ENCODE assay signal across 16 cellular contexts in genomic region chr20:46544576-46544975, GRCh38. TPM values are rescaled to one million over a fixed set of nuclear protein-coding genes. Genes with fewer than 3 reads are reported as not detected.
DNase-seq lines count a peak whose midpoint lies in the region; ATAC-seq and TF ChIP-seq lines count a peak whose summit lies in the region.
"Had no signal": no experiment of that assay in that cellular context is flagged by ENCODE, and none has a peak within 500 bp of the region (broad histone marks: within the 10 kb centered on the region; RNA-seq: fewer than 3 reads in every experiment).

No MANE protein-coding gene starts in this region.

- H3K27me3 Mint-ChIP-seq in progenitor cell of endocrine pancreas, result no peaks in the 10 kb centered on the region

- CTCF ChIA-PET in HCT116 (lab: Charles Lee), result no interaction called here

- TF ChIP-seq RAD21 in HCT116 (IDR thresholded peaks at IDR 0.05; ENCODE audit: low read depth), result peak; percentile 16; the same call in 1 of the 2 replicates

- intact Hi-C loops in HCT116 (cut with micrococcal nuclease), result no loop called here

- no peaks in the 10 kb centered on the region for H3K9me3 ChIP-seq in HCT116 (ENCODE audit: control insufficient read depth in 1 of 2, insufficient read depth in 1 of 2, low read depth in 1 of 2, low read length in 2 of 2)
- no peaks in the 10 kb centered on the region for H3K9me3 ChIP-seq in adipocyte (ENCODE audit: control insufficient read depth, low read length)
- H3K9me3 ChIP-seq: Caco-2, pancreas had no signal

- DNase-seq in NCI-H1105 treated with DMSO at 0.1 percent for 48 hours (lab: John Stamatoyannopoulos, UW) (peak; percentile 0), NCI-H1105 (lab: John Stamatoyannopoulos, UW) (no peak), HCT116 (ENCODE audit: low read depth, low spot score) (no peak), adipocyte (ENCODE audit: low read depth) (peak; percentile 6), lung microvascular endothelial cell (ENCODE audit: low read depth in 2 of 2) (peak; percentile 11 to 39), progenitor cell of endocrine pancreas (ENCODE audit: low spot score, unreplicated experiment) (no peak), kidney tubule cell (ENCODE audit: low spot score) (no peak), NCI-H1694 (lab: John Stamatoyannopoulos, UW) (no peak)
- DNase-seq: activated T-cell treated with anti-CD3 and anti-CD28 coated beads, Interleukin-2, amount 50 U/mL, for 1 hour; Caco-2; NCI-H2029 treated with DMSO at 0.1 percent for 48 hours; pancreas had no signal

- H3K4me2 ChIP-seq in HCT116 (ENCODE audit: low read length), result no peak overlapping the region

- H3K9me3 Mint-ChIP-seq in progenitor cell of endocrine pancreas (ENCODE audit: low read depth), result no peaks in the 10 kb centered on the region
- H3K9me3 Mint-ChIP-seq: IgD-negative memory B cell had no signal

- H3K27ac ChIP-seq in HCT116 (ENCODE audit: low read depth, low read length), result no peak overlapping the region
- H3K27ac ChIP-seq: pancreas had no signal

- H3K4me1 Mint-ChIP-seq in progenitor cell of endocrine pancreas (ENCODE audit: low read depth), result no peaks in the 10 kb centered on the region

- no peaks in the 10 kb centered on the region for H3K36me3 Mint-ChIP-seq in progenitor cell of endocrine pancreas (ENCODE audit: insufficient read depth)
- H3K36me3 Mint-ChIP-seq: IgD-negative memory B cell had no signal

- no peak for TF ChIP-seq CTCF in HCT116 (IDR thresholded peaks at IDR 0.05 in 2 of 3, conservative IDR thresholded peaks at IDR 0.05 in 1 of 3; ENCODE audit: borderline replicate concordance in 1 of 3, insufficient read depth in 1 of 3, low read depth in 2 of 3, low read length in 2 of 3)
- TF ChIP-seq CTCF in progenitor cell of endocrine pancreas (IDR thresholded peaks at IDR 0.05; ENCODE audit: unreplicated experiment), result no peak

- H3K36me3 ChIP-seq in HCT116 (ENCODE audit: control insufficient read depth in 1 of 2, insufficient read depth in 2 of 2, low read length in 2 of 2) (no peaks in the 10 kb centered on the region), adipocyte (ENCODE audit: control insufficient read depth, insufficient read depth, low read length, severe bottlenecking) (no peaks in the 10 kb centered on the region)
- H3K36me3 ChIP-seq: pancreas had no signal

- H3K4me3 ChIP-seq in HCT116 (replicated peaks in 1 of 2; ENCODE audit: low read depth in 1 of 2, low read length in 2 of 2), result no peak overlapping the region
- H3K4me3 ChIP-seq in adipocyte (ENCODE audit: low read length), result no peak overlapping the region
- H3K4me3 ChIP-seq: pancreas had no signal

- ATAC-seq in HCT116, result no peak

- H3K9ac ChIP-seq in HCT116 (ENCODE audit: low read length) (no peak overlapping the region), adipocyte (ENCODE audit: low read length) (no peak overlapping the region)

- no peaks in the 10 kb centered on the region for H3K79me2 ChIP-seq in HCT116 (ENCODE audit: insufficient read depth, low read length)

- H3K27me3 ChIP-seq in HCT116 (ENCODE audit: insufficient read depth, low read length), result peaks cover 9% of the 10 kb centered on the region; the same call in 1 of the 2 replicates
- peaks cover 31% of the 10 kb centered on the region for H3K27me3 ChIP-seq in adipocyte (replicated peaks; ENCODE audit: control insufficient read depth, insufficient read depth, low read length)
- H3K27me3 ChIP-seq: pancreas had no signal

- RAD21 ChIA-PET in HCT116 (lab: Charles Lee; ENCODE audit: low non-redundant PET in 1 of 2, low total read pairs in 2 of 2, uncharacterized antibody in 2 of 2, unreplicated experiment in 2 of 2), result no interaction called here

- no peak for TF ChIP-seq POLR2A in HCT116 (IDR thresholded peaks at IDR 0.05; ENCODE audit: borderline replicate concordance, extremely low read depth, insufficient read depth, insufficient read length)

- H3K9me2 ChIP-seq in HCT116 (ENCODE audit: insufficient read depth), result no peaks in the 10 kb centered on the region

- no TSS peak for BruUV-seq in HCT116 (replicated peaks; lab: Mats Ljungman, UMichigan)

- no peak overlapping the region for H3K4me3 Mint-ChIP-seq in progenitor cell of endocrine pancreas (ENCODE audit: low read depth)

- H2AFZ ChIP-seq in HCT116 (ENCODE audit: low read depth, low read length, poor library complexity, severe bottlenecking), result no peak overlapping the region

- H4K20me1 ChIP-seq in HCT116 (ENCODE audit: insufficient read depth), result no peaks in the 10 kb centered on the region

- POLR2A ChIA-PET in HCT116 (lab: Charles Lee), result interaction anchor here (0.9 kb wide), 1 partner anchor 18 kb away, joined by 3 read pairs; no protein-coding TSS in a partner anchor

- no peak overlapping the region for H3K27ac Mint-ChIP-seq in progenitor cell of endocrine pancreas
- H3K27ac Mint-ChIP-seq: IgD-negative memory B cell had no signal

- H3K4me1 ChIP-seq in HCT116 (ENCODE audit: control insufficient read depth in 1 of 2, insufficient read depth in 2 of 2, low read length in 2 of 2) (no peaks in the 10 kb centered on the region), adipocyte (ENCODE audit: control insufficient read depth, insufficient read depth, low read length) (peaks cover 10% of the 10 kb centered on the region)
- H3K4me1 ChIP-seq: Caco-2, pancreas had no signal

TF ChIP-seq in HCT116, 20 proteins besides CTCF, POLR2A, EP300 and RAD21:
- TF ChIP-seq TCF7L2 (IDR thresholded peaks at IDR 0.05; ENCODE audit: borderline replicate concordance, extremely low read depth, insufficient read depth, insufficient read length) (no peak), SIN3A (IDR thresholded peaks at IDR 0.05; ENCODE audit: low read depth) (no peak), ZBTB33 (IDR thresholded peaks at IDR 0.05; ENCODE audit: extremely low read depth, insufficient replicate concordance, low read length) (no peak), ZFX (IDR thresholded peaks at IDR 0.05) (no peak), CEBPB (IDR thresholded peaks at IDR 0.05; ENCODE audit: low read depth) (no peak), ATF3 (IDR thresholded peaks at IDR 0.05) (no peak), JUND (IDR thresholded peaks at IDR 0.05) (no peak), POLR2AphosphoS5 (IDR thresholded peaks at IDR 0.05; ENCODE audit: low read depth, low read length) (no peak), MAX (IDR thresholded peaks at IDR 0.05) (no peak), EZH2phosphoT487 (IDR thresholded peaks at IDR 0.05; ENCODE audit: borderline replicate concordance) (no peak)
TF ChIP-seq in HCT116: peak in this region for 0.

RNA-seq across cellular contexts. Expression of gene OCSTAMP, which starts 5.9 kb away (rescaled TPM):
- total RNA-seq in HCT116 (2021; ENCODE audit: unreplicated experiment), result not detected
- not detected in 2 replicates for polyA plus RNA-seq in HCT116 (2012)
- not detected in 2 replicates for total RNA-seq in lung microvascular endothelial cell
- not detected in 2 replicates for total RNA-seq in progenitor cell of endocrine pancreas
- total RNA-seq: Caco-2, dermis microvascular lymphatic vessel endothelial cell, mesenteric fat pad, pancreas, temporal lobe had no signal
- polyA plus RNA-seq: IgD-negative memory B cell, pancreas had no signal

RNA-seq across cellular contexts. Expression of gene ZNF334, which starts 31.2 kb away (rescaled TPM):
- total RNA-seq in HCT116 (2021; ENCODE audit: unreplicated experiment) (not detected), lung microvascular endothelial cell (0.22 and 0.40 TPM in 2 replicates), progenitor cell of endocrine pancreas (38.0 and 38.7 TPM in 2 replicates)
- polyA plus RNA-seq in HCT116 (2012), result not detected in 2 replicates
- total RNA-seq: Caco-2 had no signal
- polyA plus RNA-seq: IgD-negative memory B cell had no signal

Comparison
In these comparisons a context has a peak if more than half of its experiments do, and no peak if none do; other contexts are left out.
1. DNase-seq: peak in NCI-H1105 treated with DMSO at 0.1 percent for 48 hours (single experiment), adipocyte (single experiment) and lung microvascular endothelial cell (2 of 2); none in NCI-H1105 (single experiment), HCT116 (single experiment), progenitor cell of endocrine pancreas (single experiment), kidney tubule cell (single experiment) and NCI-H1694 (single experiment).
2. RNA of gene ZNF334, which starts 31.2 kb away (total RNA-seq): 38.0 to 38.7 TPM in progenitor cell of endocrine pancreas; 0.22 to 0.40 TPM in lung microvascular endothelial cell and not detected in HCT116 (single experiment); every median in the first group is over 10 times any median in the second.